In the genomic region with DNA sequence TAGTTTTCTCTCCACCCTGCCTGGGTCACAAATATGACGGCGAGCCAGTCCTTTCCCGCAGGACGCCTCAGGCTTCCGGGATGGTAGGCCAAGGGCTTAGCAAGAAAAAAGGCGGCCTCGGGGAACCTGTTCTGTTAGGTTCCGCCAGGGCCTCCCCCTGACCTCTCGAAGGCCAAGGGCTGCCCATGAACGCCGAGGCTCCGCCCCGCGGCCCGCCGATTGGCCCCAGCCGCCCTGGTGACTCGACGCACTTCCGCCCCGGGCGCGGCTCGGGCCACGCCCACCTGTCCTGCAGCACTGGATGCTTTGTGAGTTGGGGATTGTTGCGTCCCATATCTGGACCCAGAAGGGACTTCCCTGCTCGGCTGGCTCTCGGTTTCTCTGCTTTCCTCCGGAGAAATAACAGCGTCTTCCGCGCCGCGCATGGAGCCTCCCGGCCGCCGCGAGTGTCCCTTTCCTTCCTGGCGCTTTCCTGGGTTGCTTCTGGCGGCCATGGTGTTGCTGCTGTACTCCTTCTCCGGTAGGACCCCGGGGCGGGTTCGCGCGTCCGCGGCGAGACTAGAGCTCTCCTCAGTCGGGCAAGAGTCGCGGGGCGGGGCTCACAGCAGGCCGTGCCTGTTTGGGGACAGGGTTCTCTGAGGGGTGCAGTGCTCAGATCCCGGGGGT, we compare ENCODE assay signal across 8 cellular contexts. TPM values are rescaled to one million over a fixed set of nuclear protein-coding genes. Genes with fewer than 3 reads are reported as not detected.
A peak's percentile ranks its signal among the peaks of the same experiment; 100 is the strongest.
DNase-seq lines count a peak whose midpoint lies in the region; ATAC-seq and TF ChIP-seq lines count a peak whose summit lies in the region.

A gene (plus strand): TSS at position 265 of the 666 bp plus-strand sequence. CDS start 159 bp downstream, at position 424.

- H3K79me2 ChIP-seq in KMS-11 (ENCODE audit: insufficient read depth, low read depth) = peaks cover 49% of the 10 kb centered on the region

- H3K9me3 ChIP-seq in Peyer's patch (no peaks in the 10 kb centered on the region), esophagus muscularis mucosa (no peaks in the 10 kb centered on the region)

- H2AFZ ChIP-seq in KMS-11 (ENCODE audit: low read depth) = peak within 1 kb of the TSS; percentile 85

- peak; percentile 98 for ATAC-seq in GM21737 (IDR thresholded peaks at IDR 0.05; ENCODE audit: unreplicated experiment)

- TF ChIP-seq POLR2A in Peyer's patch (IDR thresholded peaks at IDR 0.05) (peak; percentile 89 to 96), esophagus muscularis mucosa (IDR thresholded peaks at IDR 0.05; ENCODE audit: low read depth) (peak; percentile 44)

- DNase-seq in DMS53 treated with DMSO at 0.1 percent for 48 hours (lab: John Stamatoyannopoulos, UW; ENCODE audit: unreplicated experiment) (peak; percentile 98), Peyer's patch (peak; percentile 96 to 99 (median 98)), esophagus muscularis mucosa (ENCODE audit: extremely low spot score) (peak; percentile 99), myocyte (ENCODE audit: low read depth) (peak; percentile 95)
- DNase-seq in activated T-cell treated with anti-CD3 and anti-CD28 coated beads, Interleukin-2, amount 50 U/mL, for 48 hours = peak; percentile 95 to 96
- DNase-seq in stimulated activated CD8-positive, alpha-beta memory T cell treated with anti-CD3 and anti-CD28 coated beads, Interleukin-7, amount 100 ng/mL, for 48 hours (ENCODE audit: extremely low read depth in 1 of 2, low read depth in 1 of 2) = peak; percentile 88 to 93

- H3K4me2 ChIP-seq in KMS-11 = peak within 1 kb of the TSS; percentile 81

- peak; percentile 71 for TF ChIP-seq EP300 in esophagus muscularis mucosa (IDR thresholded peaks at IDR 0.05)

- TF ChIP-seq CTCF in KMS-11 (conservative IDR thresholded peaks at IDR 0.05; ENCODE audit: low read depth, low read length) (no peak), Peyer's patch (IDR thresholded peaks at IDR 0.05) (peak in 3 of 6 experiments; percentile 6 to 32 (median 8)), esophagus muscularis mucosa (IDR thresholded peaks at IDR 0.05) (peak in 1 of 3 experiments; percentile 10)

- H3K4me3 ChIP-seq in KMS-11 (IDR thresholded peaks at IDR 0.05; ENCODE audit: insufficient read depth, low read depth, low read length) (peak within 1 kb of the TSS; percentile 99), Peyer's patch (peak within 1 kb of the TSS; percentile 73 to 93 (median 74)), esophagus muscularis mucosa (peak within 1 kb of the TSS; percentile 75 to 93 (median 88))

- H4K20me1 ChIP-seq in KMS-11 (ENCODE audit: insufficient read depth) = peaks cover 7% of the 10 kb centered on the region; the same call in 1 of the 2 replicates

- no peaks in the 10 kb centered on the region for H3K36me3 ChIP-seq in KMS-11 (ENCODE audit: insufficient read depth)
- peaks cover 0 to 2% (median 0%) of the 10 kb centered on the region in 3 donors for H3K36me3 ChIP-seq in Peyer's patch
- peaks cover 0 to under 1% (median 0%) of the 10 kb centered on the region in 4 donors for H3K36me3 ChIP-seq in esophagus muscularis mucosa

- H3K4me1 ChIP-seq in KMS-11 (ENCODE audit: low read depth, poor library complexity, severe bottlenecking) (peaks cover 43% of the 10 kb centered on the region), Peyer's patch (peaks cover 0 to 51% (median 7%) of the 10 kb centered on the region in 4 donors), esophagus muscularis mucosa (peaks cover 42 to 51% (median 47%) of the 10 kb centered on the region in 4 donors)

- H3K9ac ChIP-seq in KMS-11 = peak within 1 kb of the TSS; percentile 72

- 1% methylated on average over 8 of the region's 55 CpGs for WGBS in esophagus muscularis mucosa

- intact Hi-C loops in esophagus muscularis mucosa (cut with DNase I) = loop anchor here (5.0 kb wide), 2 partner anchors 45 to 120 kb away; no protein-coding TSS in a partner anchor

- H3K27me3 ChIP-seq in KMS-11 (ENCODE audit: insufficient read depth, low read depth) (no peaks in the 10 kb centered on the region), Peyer's patch (no peaks in the 10 kb centered on the region), esophagus muscularis mucosa (no peaks in the 10 kb centered on the region)

- H3K27ac ChIP-seq in KMS-11 = peak within 1 kb of the TSS; percentile 80
- H3K27ac ChIP-seq in Peyer's patch = peak within 1 kb of the TSS; percentile 83 to 97 (median 90)
- H3K27ac ChIP-seq in esophagus muscularis mucosa (replicated peaks in 1 of 4) = peak within 1 kb of the TSS; percentile 88 to 91 (median 89)

RNA-seq across cellular contexts. Expression of the gene that starts here (rescaled TPM):
- total RNA-seq in Peyer's patch = 100 to 1,000 TPM; 102 to 204 (median 176) TPM
- 10 to 100 TPM; 65.6 to 86.4 (median 69.2) TPM for total RNA-seq in esophagus muscularis mucosa
- total RNA-seq in myocyte = 72.0 and 75.5 TPM in 2 replicates
- polyA plus RNA-seq in myocyte (2012) = 57.6 TPM

Comparison
In these comparisons a context has a peak if more than half of its experiments do, and no peak if none do; other contexts are left out.
1. Peak in every context shown above with its lines: DNase-seq, ATAC-seq, H3K4me3 ChIP-seq and H3K27ac ChIP-seq.